ENCODE assay signal across 1 cellular context in the genomic region with DNA sequence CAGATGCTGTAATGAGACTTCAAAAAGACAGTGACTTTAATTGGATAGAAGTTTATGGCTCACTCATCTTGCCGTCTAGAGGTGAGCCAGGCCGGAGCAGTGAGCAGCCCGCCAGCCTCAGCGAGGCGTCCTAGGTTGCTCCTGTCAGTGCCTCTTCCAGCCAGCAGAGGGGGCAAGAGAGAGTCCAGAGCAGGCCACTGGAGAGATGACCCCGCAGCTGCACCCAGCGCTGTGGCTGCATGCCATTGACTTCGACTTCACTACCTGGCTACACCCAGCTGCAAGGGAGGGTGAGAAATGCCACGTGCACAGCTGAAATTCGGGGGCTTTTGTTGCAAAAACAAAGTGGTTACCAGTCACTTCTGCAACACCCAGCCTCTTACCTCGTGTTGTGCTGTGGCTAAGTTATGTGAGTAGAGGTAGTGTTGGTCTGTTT.
TF ChIP-seq lines count a peak whose summit lies in the region.

No MANE protein-coding gene starts in this region.

TF ChIP-seq in GM23338, 12 proteins besides CTCF, POLR2A, EP300 and RAD21 (continued from another document):
- TF ChIP-seq, protein P1, sequence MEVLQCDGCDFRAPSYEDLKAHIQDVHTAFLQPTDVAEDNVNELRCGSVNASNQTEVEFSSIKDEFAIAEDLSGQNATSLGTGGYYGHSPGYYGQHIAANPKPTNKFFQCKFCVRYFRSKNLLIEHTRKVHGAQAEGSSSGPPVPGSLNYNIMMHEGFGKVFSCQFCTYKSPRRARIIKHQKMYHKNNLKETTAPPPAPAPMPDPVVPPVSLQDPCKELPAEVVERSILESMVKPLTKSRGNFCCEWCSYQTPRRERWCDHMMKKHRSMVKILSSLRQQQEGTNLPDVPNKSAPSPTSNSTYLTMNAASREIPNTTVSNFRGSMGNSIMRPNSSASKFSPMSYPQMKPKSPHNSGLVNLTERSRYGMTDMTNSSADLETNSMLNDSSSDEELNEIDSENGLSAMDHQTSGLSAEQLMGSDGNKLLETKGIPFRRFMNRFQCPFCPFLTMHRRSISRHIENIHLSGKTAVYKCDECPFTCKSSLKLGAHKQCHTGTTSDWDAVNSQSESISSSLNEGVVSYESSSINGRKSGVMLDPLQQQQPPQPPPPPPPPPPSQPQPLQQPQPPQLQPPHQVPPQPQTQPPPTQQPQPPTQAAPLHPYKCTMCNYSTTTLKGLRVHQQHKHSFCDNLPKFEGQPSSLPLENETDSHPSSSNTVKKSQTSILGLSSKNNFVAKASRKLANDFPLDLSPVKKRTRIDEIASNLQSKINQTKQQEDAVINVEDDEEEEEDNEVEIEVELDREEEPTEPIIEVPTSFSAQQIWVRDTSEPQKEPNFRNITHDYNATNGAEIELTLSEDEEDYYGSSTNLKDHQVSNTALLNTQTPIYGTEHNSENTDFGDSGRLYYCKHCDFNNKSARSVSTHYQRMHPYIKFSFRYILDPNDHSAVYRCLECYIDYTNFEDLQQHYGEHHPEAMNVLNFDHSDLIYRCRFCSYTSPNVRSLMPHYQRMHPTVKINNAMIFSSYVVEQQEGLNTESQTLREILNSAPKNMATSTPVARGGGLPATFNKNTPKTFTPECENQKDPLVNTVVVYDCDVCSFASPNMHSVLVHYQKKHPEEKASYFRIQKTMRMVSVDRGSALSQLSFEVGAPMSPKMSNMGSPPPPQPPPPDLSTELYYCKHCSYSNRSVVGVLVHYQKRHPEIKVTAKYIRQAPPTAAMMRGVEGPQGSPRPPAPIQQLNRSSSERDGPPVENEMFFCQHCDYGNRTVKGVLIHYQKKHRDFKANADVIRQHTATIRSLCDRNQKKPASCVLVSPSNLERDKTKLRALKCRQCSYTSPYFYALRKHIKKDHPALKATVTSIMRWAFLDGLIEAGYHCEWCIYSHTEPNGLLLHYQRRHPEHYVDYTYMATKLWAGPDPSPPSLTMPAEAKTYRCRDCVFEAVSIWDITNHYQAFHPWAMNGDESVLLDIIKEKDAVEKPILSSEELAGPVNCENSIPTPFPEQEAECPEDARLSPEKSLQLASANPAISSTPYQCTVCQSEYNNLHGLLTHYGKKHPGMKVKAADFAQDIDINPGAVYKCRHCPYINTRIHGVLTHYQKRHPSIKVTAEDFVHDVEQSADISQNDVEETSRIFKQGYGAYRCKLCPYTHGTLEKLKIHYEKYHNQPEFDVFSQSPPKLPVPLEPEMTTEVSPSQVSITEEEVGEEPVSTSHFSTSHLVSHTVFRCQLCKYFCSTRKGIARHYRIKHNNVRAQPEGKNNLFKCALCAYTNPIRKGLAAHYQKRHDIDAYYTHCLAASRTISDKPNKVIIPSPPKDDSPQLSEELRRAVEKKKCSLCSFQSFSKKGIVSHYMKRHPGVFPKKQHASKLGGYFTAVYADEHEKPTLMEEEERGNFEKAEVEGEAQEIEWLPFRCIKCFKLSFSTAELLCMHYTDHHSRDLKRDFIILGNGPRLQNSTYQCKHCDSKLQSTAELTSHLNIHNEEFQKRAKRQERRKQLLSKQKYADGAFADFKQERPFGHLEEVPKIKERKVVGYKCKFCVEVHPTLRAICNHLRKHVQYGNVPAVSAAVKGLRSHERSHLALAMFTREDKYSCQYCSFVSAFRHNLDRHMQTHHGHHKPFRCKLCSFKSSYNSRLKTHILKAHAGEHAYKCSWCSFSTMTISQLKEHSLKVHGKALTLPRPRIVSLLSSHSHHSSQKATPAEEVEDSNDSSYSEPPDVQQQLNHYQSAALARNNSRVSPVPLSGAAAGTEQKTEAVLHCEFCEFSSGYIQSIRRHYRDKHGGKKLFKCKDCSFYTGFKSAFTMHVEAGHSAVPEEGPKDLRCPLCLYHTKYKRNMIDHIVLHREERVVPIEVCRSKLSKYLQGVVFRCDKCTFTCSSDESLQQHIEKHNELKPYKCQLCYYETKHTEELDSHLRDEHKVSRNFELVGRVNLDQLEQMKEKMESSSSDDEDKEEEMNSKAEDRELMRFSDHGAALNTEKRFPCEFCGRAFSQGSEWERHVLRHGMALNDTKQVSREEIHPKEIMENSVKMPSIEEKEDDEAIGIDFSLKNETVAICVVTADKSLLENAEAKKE (CRISPR knock-in tag; IDR thresholded peaks at IDR 0.05): no peak
- TF ChIP-seq, protein P2, sequence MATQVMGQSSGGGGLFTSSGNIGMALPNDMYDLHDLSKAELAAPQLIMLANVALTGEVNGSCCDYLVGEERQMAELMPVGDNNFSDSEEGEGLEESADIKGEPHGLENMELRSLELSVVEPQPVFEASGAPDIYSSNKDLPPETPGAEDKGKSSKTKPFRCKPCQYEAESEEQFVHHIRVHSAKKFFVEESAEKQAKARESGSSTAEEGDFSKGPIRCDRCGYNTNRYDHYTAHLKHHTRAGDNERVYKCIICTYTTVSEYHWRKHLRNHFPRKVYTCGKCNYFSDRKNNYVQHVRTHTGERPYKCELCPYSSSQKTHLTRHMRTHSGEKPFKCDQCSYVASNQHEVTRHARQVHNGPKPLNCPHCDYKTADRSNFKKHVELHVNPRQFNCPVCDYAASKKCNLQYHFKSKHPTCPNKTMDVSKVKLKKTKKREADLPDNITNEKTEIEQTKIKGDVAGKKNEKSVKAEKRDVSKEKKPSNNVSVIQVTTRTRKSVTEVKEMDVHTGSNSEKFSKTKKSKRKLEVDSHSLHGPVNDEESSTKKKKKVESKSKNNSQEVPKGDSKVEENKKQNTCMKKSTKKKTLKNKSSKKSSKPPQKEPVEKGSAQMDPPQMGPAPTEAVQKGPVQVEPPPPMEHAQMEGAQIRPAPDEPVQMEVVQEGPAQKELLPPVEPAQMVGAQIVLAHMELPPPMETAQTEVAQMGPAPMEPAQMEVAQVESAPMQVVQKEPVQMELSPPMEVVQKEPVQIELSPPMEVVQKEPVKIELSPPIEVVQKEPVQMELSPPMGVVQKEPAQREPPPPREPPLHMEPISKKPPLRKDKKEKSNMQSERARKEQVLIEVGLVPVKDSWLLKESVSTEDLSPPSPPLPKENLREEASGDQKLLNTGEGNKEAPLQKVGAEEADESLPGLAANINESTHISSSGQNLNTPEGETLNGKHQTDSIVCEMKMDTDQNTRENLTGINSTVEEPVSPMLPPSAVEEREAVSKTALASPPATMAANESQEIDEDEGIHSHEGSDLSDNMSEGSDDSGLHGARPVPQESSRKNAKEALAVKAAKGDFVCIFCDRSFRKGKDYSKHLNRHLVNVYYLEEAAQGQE (IDR thresholded peaks at IDR 0.05; ENCODE audit: unreplicated experiment): no peak
- TF ChIP-seq POLR2AphosphoS5 (IDR thresholded peaks at IDR 0.05; ENCODE audit: low read depth) (no peak), CREB1 (CRISPR knock-in tag; IDR thresholded peaks at IDR 0.05; ENCODE audit: low read depth) (no peak)
TF ChIP-seq in GM23338: peak in this region for 0.
